Comparison of ENCODE assay signal across 11 cellular contexts in the genomic region with DNA sequence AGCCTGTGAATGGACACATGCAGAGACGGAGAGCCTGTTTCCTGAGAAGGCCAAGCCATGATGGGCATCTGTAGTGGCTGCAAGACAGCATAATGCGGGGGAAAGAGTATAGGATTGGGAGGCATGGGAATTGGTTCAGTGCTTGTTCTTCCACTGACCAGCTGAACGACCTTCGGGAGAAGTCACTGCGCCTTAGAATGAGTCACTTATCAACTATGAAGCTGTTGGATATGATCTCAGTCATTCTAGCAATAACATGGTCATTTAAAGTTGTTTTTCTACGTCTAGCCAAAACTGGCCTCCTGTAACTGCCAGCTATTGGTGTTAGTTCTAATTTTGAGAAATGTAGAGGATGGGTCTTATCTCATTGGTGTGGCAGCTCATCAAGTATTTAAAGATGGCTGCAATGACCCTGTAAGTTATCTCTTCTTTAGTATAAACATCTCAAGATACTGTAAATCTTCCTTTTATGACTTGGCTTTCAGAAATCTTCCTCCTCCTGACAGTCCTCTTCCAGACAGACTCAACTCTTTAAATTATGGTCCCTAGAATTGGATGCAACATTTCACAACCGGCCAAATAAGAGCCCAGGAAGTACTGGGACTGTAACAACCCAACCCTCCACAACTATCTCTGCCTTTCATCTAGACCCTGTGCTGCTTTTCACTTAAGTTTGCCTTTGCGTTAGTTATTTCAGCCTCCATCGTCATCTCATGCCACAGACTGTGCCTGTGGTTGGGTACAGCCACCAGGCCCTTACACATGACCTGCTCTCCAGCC.
A peak's percentile ranks its signal among the peaks of the same experiment; 100 is the strongest.
DNase-seq lines count a peak whose midpoint lies in the region; TF ChIP-seq lines count a peak whose summit lies in the region.
"Had no signal": no experiment of that assay in that cellular context is flagged by ENCODE, and none has a peak within 500 bp of the region (broad histone marks: within the 10 kb centered on the region; RNA-seq: fewer than 3 reads in every experiment).

No MANE protein-coding gene starts in this region.

- H3K79me2 ChIP-seq in trophoblast cell (ENCODE audit: control insufficient read depth, insufficient read depth, low read length, poor library complexity): no peaks in the 10 kb centered on the region

- no peak overlapping the region for H2BK5ac ChIP-seq in trophoblast cell (ENCODE audit: low read depth, low read length, poor library complexity)

- H3K79me1 ChIP-seq in trophoblast cell (ENCODE audit: low read length): peaks cover 5% of the 10 kb centered on the region

- no peak overlapping the region for H3K4me2 ChIP-seq in trophoblast cell (ENCODE audit: low read length)
- H3K4me2 ChIP-seq: BLaER1 had no signal

- H3K14ac ChIP-seq in trophoblast cell (ENCODE audit: low read length): no peak overlapping the region

- H3K27ac ChIP-seq in trophoblast cell (ENCODE audit: low read depth, low read length): no peak overlapping the region
- H3K27ac ChIP-seq: BLaER1 had no signal

- peaks cover 19 to 26% of the 10 kb centered on the region in 2 experiments for H3K36me3 ChIP-seq in trophoblast cell (ENCODE audit: control insufficient read depth in 1 of 2, insufficient read depth in 2 of 2, low read length in 2 of 2)
- H3K36me3 ChIP-seq: BLaER1 had no signal

- peak; percentile 38 for DNase-seq in AG08395 (ENCODE audit: low spot score)
- DNase-seq in RPMI7951 (ENCODE audit: low read depth): peak; percentile 86
- peak; percentile 67 for DNase-seq in fibroblast of pulmonary artery (ENCODE audit: low read depth)
- no peak for DNase-seq in trophoblast cell
- no peak for DNase-seq in COR-L47 (lab: John Stamatoyannopoulos, UW)
- DNase-seq in NCI-H510A (lab: John Stamatoyannopoulos, UW): no peak
- DNase-seq in activated naive CD4-positive, alpha-beta T cell (lab: John Stamatoyannopoulos, UW): no peak
- DNase-seq in GOT3 (lab: John Stamatoyannopoulos, UW): no peak
- DNase-seq: activated CD8-positive, alpha-beta memory T cell treated with anti-CD3 and anti-CD28 coated beads, Interleukin-2, amount 10 ng/mL, durations not matched to agents 7 days and 5 days; NCI-H510A treated with DMSO at 0.1 percent for 48 hours had no signal

- peaks cover 12 to 16% of the 10 kb centered on the region in 2 experiments for H3K4me1 ChIP-seq in trophoblast cell (ENCODE audit: control insufficient read depth in 1 of 2, insufficient read depth in 2 of 2, low read length in 2 of 2)
- H3K4me1 ChIP-seq: BLaER1 had no signal

- H2AFZ ChIP-seq in trophoblast cell (ENCODE audit: insufficient read depth, low read length, poor library complexity): no peak overlapping the region

- no peak for TF ChIP-seq CTCF in fibroblast of pulmonary artery (IDR thresholded peaks at IDR 0.05; ENCODE audit: low read length, missing control alignments)

- no peak overlapping the region for H3K4ac ChIP-seq in trophoblast cell (ENCODE audit: low read depth, low read length)

- H2BK120ac ChIP-seq in trophoblast cell (ENCODE audit: insufficient read depth, low read length, poor library complexity): no peak overlapping the region

- H3K27me3 ChIP-seq in trophoblast cell (ENCODE audit: insufficient read depth, low read length): no peaks in the 10 kb centered on the region
- H3K27me3 ChIP-seq: BLaER1 had no signal

- H3K9ac ChIP-seq in trophoblast cell (ENCODE audit: low read length): no peak overlapping the region
- H3K9ac ChIP-seq: BLaER1 had no signal

- H4K12ac ChIP-seq in trophoblast cell (ENCODE audit: low read depth, low read length): no peak overlapping the region

- H3K23ac ChIP-seq in trophoblast cell (ENCODE audit: low read length): no peak overlapping the region

- no peak overlapping the region for H2AK5ac ChIP-seq in trophoblast cell (ENCODE audit: low read length)

- no peaks in the 10 kb centered on the region for H3K9me3 ChIP-seq in trophoblast cell (ENCODE audit: insufficient read depth, low read depth, low read length)
- H3K9me3 ChIP-seq: BLaER1 had no signal

- H3K4me3 ChIP-seq in fibroblast of pulmonary artery (replicated peaks; ENCODE audit: low read depth, low read length) (no peak overlapping the region), trophoblast cell (ENCODE audit: low read depth, low read length) (no peak overlapping the region)
- H3K4me3 ChIP-seq: BLaER1 had no signal

- peak overlapping the region; percentile 25 for H3K18ac ChIP-seq in trophoblast cell (ENCODE audit: low read length)

- H4K91ac ChIP-seq in trophoblast cell (ENCODE audit: low read depth, low read length): no peak overlapping the region

- H4K8ac ChIP-seq in trophoblast cell (ENCODE audit: low read depth, low read length): no peak overlapping the region

- peak overlapping the region; percentile 36 for H2BK12ac ChIP-seq in trophoblast cell (ENCODE audit: low read length)

- WGBS in trophoblast cell (ENCODE audit: extremely low coverage, insufficient coverage, insufficient read length): no CpG with 5 or more reads among the region's 9 CpGs

Comparison
In these comparisons a context has a peak if more than half of its experiments do, and no peak if none do; other contexts are left out.
1. DNase-seq: peak in AG08395 (single experiment), RPMI7951 (single experiment) and fibroblast of pulmonary artery (single experiment); none in trophoblast cell (0 of 2), COR-L47 (single experiment), NCI-H510A (single experiment), activated naive CD4-positive, alpha-beta T cell (0 of 4) and GOT3 (single experiment).